ENCODE assay signal across 9 cellular contexts in the genomic region with DNA sequence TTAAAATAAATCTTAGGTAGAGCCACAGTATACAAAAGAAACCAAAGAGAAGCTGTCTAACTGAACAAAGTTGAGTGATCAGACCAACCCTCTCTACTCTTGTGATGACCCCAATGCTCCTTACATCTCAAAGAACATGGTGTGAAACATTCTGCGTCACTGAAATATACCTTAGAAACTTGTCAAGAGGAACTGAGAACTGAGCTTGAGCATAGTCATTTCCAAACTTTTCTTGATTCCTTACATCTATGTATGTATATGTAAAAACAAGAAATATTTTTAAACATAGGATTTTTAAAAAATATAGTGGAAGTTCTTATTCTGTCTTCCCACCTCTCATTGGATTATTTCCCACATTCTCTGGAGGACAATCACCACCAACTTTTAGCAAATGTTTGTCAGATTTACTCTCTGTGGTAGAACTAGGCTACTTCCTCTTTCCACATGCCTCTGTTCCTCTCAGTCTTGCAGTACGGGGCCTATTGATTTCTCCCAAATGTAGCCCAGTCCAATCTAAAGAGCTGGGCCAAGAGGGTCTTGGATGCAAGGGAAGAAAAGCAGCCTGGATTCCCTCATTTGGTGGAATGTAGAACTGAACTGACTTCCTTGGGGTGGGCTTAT.
DNase-seq lines count a peak whose midpoint lies in the region; ATAC-seq, FAIRE-seq and TF ChIP-seq lines count a peak whose summit lies in the region.
"Had no signal": no experiment of that assay in that cellular context is flagged by ENCODE, and none has a peak within 500 bp of the region (broad histone marks: within the 10 kb centered on the region; RNA-seq: fewer than 3 reads in every experiment).

No MANE protein-coding gene starts in this region.

- H3K4me3 ChIP-seq in trophoblast cell (ENCODE audit: low read depth, low read length) = no peak overlapping the region

- H3K4me1 Mint-ChIP-seq in immature natural killer cell = no peaks in the 10 kb centered on the region

- no peak overlapping the region for H2BK120ac ChIP-seq in trophoblast cell (ENCODE audit: insufficient read depth, low read length, poor library complexity)

- H3K27me3 ChIP-seq in trophoblast cell (ENCODE audit: insufficient read depth, low read length) = no peaks in the 10 kb centered on the region

- H4K8ac ChIP-seq in trophoblast cell (ENCODE audit: low read depth, low read length) = no peak overlapping the region

- H3K36me3 Mint-ChIP-seq in immature natural killer cell = peaks cover 0 to 6% (median 0%) of the 10 kb centered on the region in 3 donors
- H3K36me3 Mint-ChIP-seq: activated naive CD8-positive, alpha-beta T cell had no signal

- intact Hi-C loops in posterior vena cava (cut with DNase I) = no loop called here

- H3K9me3 ChIP-seq in trophoblast cell (ENCODE audit: insufficient read depth, low read depth, low read length) = peaks cover 2% of the 10 kb centered on the region

- no peaks in the 10 kb centered on the region for H3K36me3 ChIP-seq in trophoblast cell (ENCODE audit: control insufficient read depth in 1 of 2, insufficient read depth in 2 of 2, low read length in 2 of 2)

- ATAC-seq in GM19043 (IDR thresholded peaks at IDR 0.05; ENCODE audit: low read depth, unreplicated experiment) (peak; percentile 99), HG02588 (IDR thresholded peaks at IDR 0.05; ENCODE audit: unreplicated experiment) (peak; percentile 99), HG03432 (IDR thresholded peaks at IDR 0.05; ENCODE audit: unreplicated experiment) (peak; percentile 100)

- H3K79me1 ChIP-seq in trophoblast cell (ENCODE audit: low read length) = no peaks in the 10 kb centered on the region

- no peak overlapping the region for H3K18ac ChIP-seq in trophoblast cell (ENCODE audit: low read length)

- H3K4ac ChIP-seq in trophoblast cell (ENCODE audit: low read depth, low read length) = no peak overlapping the region

- no peaks in the 10 kb centered on the region for H3K79me2 ChIP-seq in trophoblast cell (ENCODE audit: control insufficient read depth, insufficient read depth, low read length, poor library complexity)

- H3K4me1 ChIP-seq in trophoblast cell (ENCODE audit: control insufficient read depth in 1 of 2, insufficient read depth in 2 of 2, low read length in 2 of 2) = no peaks in the 10 kb centered on the region

- TF ChIP-seq CTCF in D721Med (IDR thresholded peaks at IDR 0.05; ENCODE audit: insufficient read depth, missing control alignments) = no peak

- DNase-seq in trophoblast cell (no peak), immature natural killer cell (no peak), posterior vena cava (ENCODE audit: low spot score) (no peak), D721Med (ENCODE audit: insufficient read length, low spot score) (no peak)
- DNase-seq: activated CD4-positive, alpha-beta T cell treated with anti-CD3 and anti-CD28 coated beads for 48 hours had no signal

- no peak overlapping the region for H4K12ac ChIP-seq in trophoblast cell (ENCODE audit: low read depth, low read length)

- H2BK12ac ChIP-seq in trophoblast cell (ENCODE audit: low read length) = no peak overlapping the region

- H3K27ac ChIP-seq in trophoblast cell (ENCODE audit: low read depth, low read length) = no peak overlapping the region

- H2BK5ac ChIP-seq in trophoblast cell (ENCODE audit: low read depth, low read length, poor library complexity) = no peak overlapping the region

- no peak overlapping the region for H2AK5ac ChIP-seq in trophoblast cell (ENCODE audit: low read length)

- H3K9ac ChIP-seq in trophoblast cell (ENCODE audit: low read length) = no peak overlapping the region

- H3K14ac ChIP-seq in trophoblast cell (ENCODE audit: low read length) = no peak overlapping the region

- H4K91ac ChIP-seq in trophoblast cell (ENCODE audit: low read depth, low read length) = no peak overlapping the region

- FAIRE-seq in D721Med (lab: Jason Lieb, UNC) = no peak

- H3K9me3 Mint-ChIP-seq in immature natural killer cell = peaks cover 0 to 16% (median 11%) of the 10 kb centered on the region in 6 donors

- no peak overlapping the region for H2AFZ ChIP-seq in trophoblast cell (ENCODE audit: insufficient read depth, low read length, poor library complexity)

- H3K27ac Mint-ChIP-seq in immature natural killer cell = no peak overlapping the region
- H3K27ac Mint-ChIP-seq: activated naive CD8-positive, alpha-beta T cell had no signal

- H3K27me3 Mint-ChIP-seq in immature natural killer cell (ENCODE audit: low read depth in 3 of 3) = no peaks in the 10 kb centered on the region
- H3K27me3 Mint-ChIP-seq: activated naive CD8-positive, alpha-beta T cell had no signal

- no peak overlapping the region for H3K4me2 ChIP-seq in trophoblast cell (ENCODE audit: low read length)

- no peak overlapping the region for H3K4me3 Mint-ChIP-seq in immature natural killer cell
- H3K4me3 Mint-ChIP-seq: activated naive CD8-positive, alpha-beta T cell had no signal

- peak overlapping the region; percentile 45 for H3K23ac ChIP-seq in trophoblast cell (ENCODE audit: low read length)

- WGBS in trophoblast cell (ENCODE audit: extremely low coverage, insufficient coverage, insufficient read length) = no CpG with 5 or more reads among the region's 2 CpGs
